Comparison of ENCODE assay signal across 15 cellular contexts in the genomic region with DNA sequence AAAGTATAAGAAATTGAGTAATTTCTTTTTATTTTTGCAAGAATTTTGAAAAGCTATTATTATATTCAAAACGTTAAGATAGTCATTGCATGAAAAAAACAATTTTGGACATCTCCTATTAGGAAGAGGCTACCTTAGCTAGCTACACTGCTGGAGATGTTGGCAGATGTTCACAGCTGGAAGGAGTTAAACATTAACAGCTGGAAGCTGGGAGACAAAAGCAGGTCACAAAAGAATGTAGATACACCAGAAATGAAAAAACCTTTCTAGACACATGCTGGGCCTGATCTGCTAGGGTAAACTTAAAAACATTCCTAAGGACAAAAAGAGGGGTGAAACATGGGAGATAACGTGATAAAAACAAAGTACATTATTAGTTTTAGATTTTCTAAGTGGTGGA.
DNase-seq lines count a peak whose midpoint lies in the region; ATAC-seq and TF ChIP-seq lines count a peak whose summit lies in the region.
"Had no signal": no experiment of that assay in that cellular context is flagged by ENCODE, and none has a peak within 500 bp of the region (broad histone marks: within the 10 kb centered on the region; RNA-seq: fewer than 3 reads in every experiment).

No MANE protein-coding gene starts in this region.

- H4K20me1 ChIP-seq in GM23338 (replicated peaks; ENCODE audit: insufficient read depth) (no peaks in the 10 kb centered on the region), MM.1S (ENCODE audit: insufficient read depth, low read length) (no peaks in the 10 kb centered on the region)

- peaks cover 4% of the 10 kb centered on the region; the same call in 1 of the 3 replicates for H3K9me3 Mint-ChIP-seq in GM23338
- H3K9me3 Mint-ChIP-seq: CD8-positive, alpha-beta T cell had no signal

- H3K4me3 Mint-ChIP-seq in GM23338 = peak overlapping the region; percentile 28; the same call in 2 of the 3 replicates
- H3K4me3 Mint-ChIP-seq: CD8-positive, alpha-beta T cell had no signal

- H3K4me1 ChIP-seq in GM23338 (ENCODE audit: insufficient read depth) (peaks cover 17% of the 10 kb centered on the region; the same call in 1 of the 2 replicates), iPS-20b (ENCODE audit: insufficient read depth, low read length) (peaks cover 46% of the 10 kb centered on the region), MM.1S (ENCODE audit: low read length) (no peaks in the 10 kb centered on the region), right atrium auricular region (no peaks in the 10 kb centered on the region)

- H3K27me3 ChIP-seq in GM23338 (ENCODE audit: insufficient read depth) (no peaks in the 10 kb centered on the region), iPS-20b (ENCODE audit: insufficient read depth, low read length) (no peaks in the 10 kb centered on the region), MM.1S (replicated peaks; ENCODE audit: insufficient read depth, low read length) (no peaks in the 10 kb centered on the region), right atrium auricular region (no peaks in the 10 kb centered on the region)

- H3F3A ChIP-seq in GM23338 (replicated peaks; ENCODE audit: low read depth) = no peaks in the 10 kb centered on the region
- no peaks in the 10 kb centered on the region for H3F3A ChIP-seq in MM.1S (ENCODE audit: insufficient read depth, low read length)

- DNase-seq in GM23338 (ENCODE audit: low spot score) = peak; percentile 59
- peak; percentile 30 for DNase-seq in choroid plexus epithelial cell (ENCODE audit: low read depth)
- peak; percentile 43 for DNase-seq in smooth muscle cell of the brain vasculature (ENCODE audit: low read depth, low spot score)
- no peak for DNase-seq in MM.1S
- no peak for DNase-seq in right atrium auricular region (ENCODE audit: low spot score)
- DNase-seq: CD8-positive, alpha-beta T cell; H7; KG1; NCI-H1930; NCI-H2171 had no signal

- H3K9me3 ChIP-seq in iPS-20b (ENCODE audit: insufficient read depth, low read depth, low read length) (no peaks in the 10 kb centered on the region), MM.1S (replicated peaks; ENCODE audit: insufficient read depth, low read length) (no peaks in the 10 kb centered on the region), right atrium auricular region (no peaks in the 10 kb centered on the region)

- no peaks in the 10 kb centered on the region for H3K79me2 ChIP-seq in GM23338 (replicated peaks; ENCODE audit: insufficient read depth)
- H3K79me2 ChIP-seq in MM.1S (ENCODE audit: low read length) = no peaks in the 10 kb centered on the region

- ATAC-seq in GM23338 (peak; percentile 78), HG03139 (IDR thresholded peaks at IDR 0.05; ENCODE audit: unreplicated experiment) (no peak)
- ATAC-seq: CD8-positive, alpha-beta T cell; Panc1; Right ventricle myocardium inferior had no signal

- H3K27ac ChIP-seq in GM23338 (ENCODE audit: low read depth) (no peak overlapping the region), iPS-20b (ENCODE audit: low read length) (peak overlapping the region; percentile 62), MM.1S (ENCODE audit: low read length) (no peak overlapping the region), right atrium auricular region (no peak overlapping the region)
- H3K27ac ChIP-seq: SK-N-MC had no signal

- H3K4me3 ChIP-seq in GM23338 = no peak overlapping the region
- H3K4me3 ChIP-seq in choroid plexus epithelial cell (ENCODE audit: low read depth, low read length) = no peak overlapping the region
- H3K4me3 ChIP-seq in iPS-20b (ENCODE audit: low read length) = peak overlapping the region; percentile 33; the same call in 1 of the 2 replicates
- no peak overlapping the region for H3K4me3 ChIP-seq in MM.1S (ENCODE audit: low read length)
- no peak overlapping the region for H3K4me3 ChIP-seq in right atrium auricular region
- H3K4me3 ChIP-seq: SK-N-MC had no signal

- H2AFZ ChIP-seq in GM23338 (no peak overlapping the region), MM.1S (ENCODE audit: low read length) (no peak overlapping the region)

- H3K4me2 ChIP-seq in GM23338 (0 out of 2 replicates have a peak overlapping the region, but pooled peaks have one; percentile 0), MM.1S (ENCODE audit: low read depth, low read length) (no peak overlapping the region)

- TF ChIP-seq CTCF in GM23338 (conservative IDR thresholded peaks at IDR 0.05; ENCODE audit: low read depth in 2 of 2) = no peak
- TF ChIP-seq CTCF in choroid plexus epithelial cell (conservative IDR thresholded peaks at IDR 0.05; ENCODE audit: low read depth, low read length) = no peak
- no peak for TF ChIP-seq CTCF in MM.1S (IDR thresholded peaks at IDR 0.05; ENCODE audit: low read length)
- TF ChIP-seq CTCF in right atrium auricular region (IDR thresholded peaks at IDR 0.05) = no peak

- no peaks in the 10 kb centered on the region for H3K36me3 ChIP-seq in GM23338 (ENCODE audit: insufficient read depth)
- no peaks in the 10 kb centered on the region for H3K36me3 ChIP-seq in iPS-20b (ENCODE audit: insufficient read depth, low read depth, low read length)
- no peaks in the 10 kb centered on the region for H3K36me3 ChIP-seq in MM.1S (replicated peaks; ENCODE audit: insufficient read depth, low read length)
- H3K36me3 ChIP-seq in right atrium auricular region = peaks cover 4% of the 10 kb centered on the region

- H3K9me2 ChIP-seq in GM23338 (ENCODE audit: insufficient read depth) (no peaks in the 10 kb centered on the region), MM.1S (replicated peaks; ENCODE audit: insufficient read depth, low read length) (no peaks in the 10 kb centered on the region)

- H3K27ac Mint-ChIP-seq in GM23338 = peak overlapping the region; percentile 80
- H3K27ac Mint-ChIP-seq: CD8-positive, alpha-beta T cell had no signal

- peaks cover 4% of the 10 kb centered on the region for H3K36me3 Mint-ChIP-seq in GM23338 (ENCODE audit: low read depth)
- H3K36me3 Mint-ChIP-seq: CD8-positive, alpha-beta T cell had no signal

- H3K9ac ChIP-seq in iPS-20b (ENCODE audit: low read depth, low read length) (peak overlapping the region; percentile 29; the same call in 1 of the 2 replicates), MM.1S (ENCODE audit: low read length) (no peak overlapping the region)

- H3K4me1 Mint-ChIP-seq in GM23338 = peaks cover 51% of the 10 kb centered on the region

- peaks cover 7% of the 10 kb centered on the region for H3K27me3 Mint-ChIP-seq in GM23338 (ENCODE audit: insufficient read depth, low read depth, poor library complexity)

TF ChIP-seq in GM23338, 12 proteins besides CTCF, POLR2A, EP300 and RAD21:
- no peak for TF ChIP-seq ZNF114 (CRISPR knock-in tag; IDR thresholded peaks at IDR 0.05)
- TF ChIP-seq, protein P1, sequence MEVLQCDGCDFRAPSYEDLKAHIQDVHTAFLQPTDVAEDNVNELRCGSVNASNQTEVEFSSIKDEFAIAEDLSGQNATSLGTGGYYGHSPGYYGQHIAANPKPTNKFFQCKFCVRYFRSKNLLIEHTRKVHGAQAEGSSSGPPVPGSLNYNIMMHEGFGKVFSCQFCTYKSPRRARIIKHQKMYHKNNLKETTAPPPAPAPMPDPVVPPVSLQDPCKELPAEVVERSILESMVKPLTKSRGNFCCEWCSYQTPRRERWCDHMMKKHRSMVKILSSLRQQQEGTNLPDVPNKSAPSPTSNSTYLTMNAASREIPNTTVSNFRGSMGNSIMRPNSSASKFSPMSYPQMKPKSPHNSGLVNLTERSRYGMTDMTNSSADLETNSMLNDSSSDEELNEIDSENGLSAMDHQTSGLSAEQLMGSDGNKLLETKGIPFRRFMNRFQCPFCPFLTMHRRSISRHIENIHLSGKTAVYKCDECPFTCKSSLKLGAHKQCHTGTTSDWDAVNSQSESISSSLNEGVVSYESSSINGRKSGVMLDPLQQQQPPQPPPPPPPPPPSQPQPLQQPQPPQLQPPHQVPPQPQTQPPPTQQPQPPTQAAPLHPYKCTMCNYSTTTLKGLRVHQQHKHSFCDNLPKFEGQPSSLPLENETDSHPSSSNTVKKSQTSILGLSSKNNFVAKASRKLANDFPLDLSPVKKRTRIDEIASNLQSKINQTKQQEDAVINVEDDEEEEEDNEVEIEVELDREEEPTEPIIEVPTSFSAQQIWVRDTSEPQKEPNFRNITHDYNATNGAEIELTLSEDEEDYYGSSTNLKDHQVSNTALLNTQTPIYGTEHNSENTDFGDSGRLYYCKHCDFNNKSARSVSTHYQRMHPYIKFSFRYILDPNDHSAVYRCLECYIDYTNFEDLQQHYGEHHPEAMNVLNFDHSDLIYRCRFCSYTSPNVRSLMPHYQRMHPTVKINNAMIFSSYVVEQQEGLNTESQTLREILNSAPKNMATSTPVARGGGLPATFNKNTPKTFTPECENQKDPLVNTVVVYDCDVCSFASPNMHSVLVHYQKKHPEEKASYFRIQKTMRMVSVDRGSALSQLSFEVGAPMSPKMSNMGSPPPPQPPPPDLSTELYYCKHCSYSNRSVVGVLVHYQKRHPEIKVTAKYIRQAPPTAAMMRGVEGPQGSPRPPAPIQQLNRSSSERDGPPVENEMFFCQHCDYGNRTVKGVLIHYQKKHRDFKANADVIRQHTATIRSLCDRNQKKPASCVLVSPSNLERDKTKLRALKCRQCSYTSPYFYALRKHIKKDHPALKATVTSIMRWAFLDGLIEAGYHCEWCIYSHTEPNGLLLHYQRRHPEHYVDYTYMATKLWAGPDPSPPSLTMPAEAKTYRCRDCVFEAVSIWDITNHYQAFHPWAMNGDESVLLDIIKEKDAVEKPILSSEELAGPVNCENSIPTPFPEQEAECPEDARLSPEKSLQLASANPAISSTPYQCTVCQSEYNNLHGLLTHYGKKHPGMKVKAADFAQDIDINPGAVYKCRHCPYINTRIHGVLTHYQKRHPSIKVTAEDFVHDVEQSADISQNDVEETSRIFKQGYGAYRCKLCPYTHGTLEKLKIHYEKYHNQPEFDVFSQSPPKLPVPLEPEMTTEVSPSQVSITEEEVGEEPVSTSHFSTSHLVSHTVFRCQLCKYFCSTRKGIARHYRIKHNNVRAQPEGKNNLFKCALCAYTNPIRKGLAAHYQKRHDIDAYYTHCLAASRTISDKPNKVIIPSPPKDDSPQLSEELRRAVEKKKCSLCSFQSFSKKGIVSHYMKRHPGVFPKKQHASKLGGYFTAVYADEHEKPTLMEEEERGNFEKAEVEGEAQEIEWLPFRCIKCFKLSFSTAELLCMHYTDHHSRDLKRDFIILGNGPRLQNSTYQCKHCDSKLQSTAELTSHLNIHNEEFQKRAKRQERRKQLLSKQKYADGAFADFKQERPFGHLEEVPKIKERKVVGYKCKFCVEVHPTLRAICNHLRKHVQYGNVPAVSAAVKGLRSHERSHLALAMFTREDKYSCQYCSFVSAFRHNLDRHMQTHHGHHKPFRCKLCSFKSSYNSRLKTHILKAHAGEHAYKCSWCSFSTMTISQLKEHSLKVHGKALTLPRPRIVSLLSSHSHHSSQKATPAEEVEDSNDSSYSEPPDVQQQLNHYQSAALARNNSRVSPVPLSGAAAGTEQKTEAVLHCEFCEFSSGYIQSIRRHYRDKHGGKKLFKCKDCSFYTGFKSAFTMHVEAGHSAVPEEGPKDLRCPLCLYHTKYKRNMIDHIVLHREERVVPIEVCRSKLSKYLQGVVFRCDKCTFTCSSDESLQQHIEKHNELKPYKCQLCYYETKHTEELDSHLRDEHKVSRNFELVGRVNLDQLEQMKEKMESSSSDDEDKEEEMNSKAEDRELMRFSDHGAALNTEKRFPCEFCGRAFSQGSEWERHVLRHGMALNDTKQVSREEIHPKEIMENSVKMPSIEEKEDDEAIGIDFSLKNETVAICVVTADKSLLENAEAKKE (CRISPR knock-in tag; IDR thresholded peaks at IDR 0.05) = peak; percentile 98

Comparison
In these comparisons a context has a peak if more than half of its experiments do, and no peak if none do; other contexts are left out.
1. DNase-seq: peak in GM23338 (single experiment), choroid plexus epithelial cell (single experiment) and smooth muscle cell of the brain vasculature (single experiment); none in MM.1S (single experiment) and right atrium auricular region (single experiment).